Comparison of ENCODE assay signal across 1 cellular context in genomic region chr3:188901671-188902331, GRCh38.
TF ChIP-seq lines count a peak whose summit lies in the region.

No MANE protein-coding gene starts in this region.

TF ChIP-seq in SK-N-SH treated with all-trans-retinoic acid at 6 μM for 48 hours, 23 proteins besides CTCF, POLR2A, EP300 and RAD21 (continued from another document):
- TF ChIP-seq CSRNP3 (CRISPR knock-in tag; IDR thresholded peaks at IDR 0.05) (no peak), PATZ1 (CRISPR knock-in tag; IDR thresholded peaks at IDR 0.05; ENCODE audit: borderline replicate concordance) (no peak), BACH2 (CRISPR knock-in tag; IDR thresholded peaks at IDR 0.05; ENCODE audit: borderline replicate concordance) (no peak), ZFP3 (CRISPR knock-in tag; IDR thresholded peaks at IDR 0.05) (no peak), CREB5 (CRISPR knock-in tag; IDR thresholded peaks at IDR 0.05; ENCODE audit: low read depth) (no peak), TOX (CRISPR knock-in tag; IDR thresholded peaks at IDR 0.05; ENCODE audit: borderline replicate concordance) (no peak), ZFP30 (CRISPR knock-in tag; IDR thresholded peaks at IDR 0.05) (no peak), ZNF70 (CRISPR knock-in tag; IDR thresholded peaks at IDR 0.05) (no peak), PPARA (CRISPR knock-in tag; IDR thresholded peaks at IDR 0.05; ENCODE audit: borderline replicate concordance) (no peak), ARNTL (CRISPR knock-in tag; IDR thresholded peaks at IDR 0.05; ENCODE audit: borderline replicate concordance, low read depth) (no peak), SNAI2 (CRISPR knock-in tag; IDR thresholded peaks at IDR 0.05) (no peak), TCF4 (CRISPR knock-in tag; IDR thresholded peaks at IDR 0.05; ENCODE audit: borderline replicate concordance) (no peak), ISL1 (CRISPR knock-in tag; IDR thresholded peaks at IDR 0.05) (no peak), ZC3H10 (CRISPR knock-in tag; IDR thresholded peaks at IDR 0.05) (no peak), ZNF8 (CRISPR knock-in tag; IDR thresholded peaks at IDR 0.05) (no peak), ZNF565 (CRISPR knock-in tag; conservative IDR thresholded peaks at IDR 0.05; ENCODE audit: low read depth) (no peak), RARB (CRISPR knock-in tag; IDR thresholded peaks at IDR 0.05) (no peak)
